Comparison of ENCODE assay signal across 26 cellular contexts in genomic region chr11:32289701-32290100, GRCh38.
"Had no signal": no experiment of that assay in that cellular context is flagged by ENCODE, and none has a peak within 500 bp of the region (broad histone marks: within the 10 kb centered on the region; RNA-seq: fewer than 3 reads in every experiment).

No MANE protein-coding gene starts in this region.

- H3K4me2 ChIP-seq: neural progenitor cell, smooth muscle cell had no signal

- H3K36me3 ChIP-seq: neural progenitor cell, ovary, spleen, thoracic aorta, thyroid gland, transverse colon, upper lobe of right lung, uterus had no signal

- H3K4me3 ChIP-seq: neural progenitor cell, ovary, psoas muscle, skin epidermis, smooth muscle cell, spleen, thoracic aorta, thyroid gland, transverse colon, upper lobe of right lung, uterus had no signal

- ATAC-seq: naive thymus-derived CD4-positive, alpha-beta T cell; natural killer cell; psoas muscle; right cardiac atrium; sciatic nerve; stimulated activated memory B cell treated with anti-CD40 and anti-IgM and Interleukin-4, amounts not matched to agents 10 μg/mL and 1 μg/mL and 100 μg/mL, for 72 hours; stimulated activated naive CD8-positive, alpha-beta T cell treated with anti-CD3 and anti-CD28 coated beads, Interleukin-15, amount 100 ng/mL, for 72 hours; stimulated activated naive CD8-positive, alpha-beta T cell treated with anti-CD3 and anti-CD28 coated beads, Interleukin-15, Interleukin-2, amounts not matched to agents 100 U/mL and 50 U/mL, for 24 hours; upper lobe of right lung had no signal

- DNase-seq: naive thymus-derived CD4-positive, alpha-beta T cell; natural killer cell; occipital lobe; ovary; psoas muscle; right cardiac atrium; spleen; stimulated activated CD4-positive, alpha-beta T cell treated with anti-CD3 and anti-CD28 coated beads, Interleukin-12 subunit alpha, Interleukin-12 subunit beta, amount 100 ng/mL, for 4 hours; stimulated activated CD4-positive, alpha-beta T cell treated with anti-CD3 and anti-CD28 coated beads, Interleukin-1b, Interleukin-23, amount 100 ng/mL, for 48 hours; stimulated activated CD4-positive, alpha-beta T cell treated with anti-CD3 and anti-CD28 coated beads, Interleukin-4, amount 100 ng/mL, for 1 hour; stimulated activated CD4-positive, alpha-beta T cell treated with anti-CD3 and anti-CD28 coated beads, Interleukin-4, amount 100 ng/mL, for 4 hours; stimulated activated CD8-positive, alpha-beta memory T cell treated with anti-CD3 and anti-CD28 coated beads, Interleukin-4, amount 100 ng/mL, for 48 hours; stimulated activated naive CD4-positive, alpha-beta T cell; stimulated activated naive CD8-positive, alpha-beta T cell treated with anti-CD3 and anti-CD28 coated beads, Interleukin-15, amount 100 ng/mL, for 72 hours; stimulated activated naive CD8-positive, alpha-beta T cell treated with anti-CD3 and anti-CD28 coated beads, Interleukin-15, Interleukin-2, amounts not matched to agents 100 U/mL and 50 U/mL, for 24 hours; thyroid gland; transverse colon; upper lobe of right lung; uterus had no signal

- H3K9me3 ChIP-seq: ovary, psoas muscle, thoracic aorta, thyroid gland, transverse colon, upper lobe of right lung, uterus had no signal

- H3K4me1 ChIP-seq: neural progenitor cell, parathyroid adenoma, psoas muscle, spleen, thyroid gland, transverse colon, upper lobe of right lung, uterus had no signal

- H3K27ac ChIP-seq: neural progenitor cell, ovary, parathyroid adenoma, psoas muscle, spleen, thoracic aorta, thyroid gland, transverse colon, upper lobe of right lung, uterus had no signal

- H3K27me3 ChIP-seq: neural progenitor cell, ovary, spleen, thyroid gland, transverse colon, upper lobe of right lung, uterus had no signal
